ENCODE assay signal across 1 cellular context in genomic region chr10:73983096-73984047, GRCh38.
TF ChIP-seq lines count a peak whose summit lies in the region.

No MANE protein-coding gene starts in this region.

TF ChIP-seq in WTC11, 78 proteins besides CTCF, POLR2A, EP300 and RAD21 (continued from another document):
- TF ChIP-seq AFF4 (CRISPR knock-in tag; IDR thresholded peaks at IDR 0.05; ENCODE audit: borderline replicate concordance) (no peak), ZMAT4 (CRISPR knock-in tag; IDR thresholded peaks at IDR 0.05) (no peak), KAT7 (CRISPR knock-in tag; IDR thresholded peaks at IDR 0.05; ENCODE audit: borderline replicate concordance) (no peak)
TF ChIP-seq in WTC11: peak in this region for 0.
